ENCODE assay signal across 24 cellular contexts in genomic region chr2:15763106-15763821, GRCh38.
A peak's percentile ranks its signal among the peaks of the same experiment; 100 is the strongest.
DNase-seq lines count a peak whose midpoint lies in the region; ATAC-seq and TF ChIP-seq lines count a peak whose summit lies in the region.
"Had no signal": no experiment of that assay in that cellular context is flagged by ENCODE, and none has a peak within 500 bp of the region (broad histone marks: within the 10 kb centered on the region; RNA-seq: fewer than 3 reads in every experiment).

No MANE protein-coding gene starts in this region.

- no peak overlapping the region for H3K27ac ChIP-seq in HEK293 (ENCODE audit: extremely low read depth, low read depth, low read length)
- no peak overlapping the region for H3K27ac ChIP-seq in coronary artery
- H3K27ac ChIP-seq in neuronal stem cell (replicated peaks; ENCODE audit: low read length) = no peak overlapping the region
- no peak overlapping the region for H3K27ac ChIP-seq in SJCRH30
- H3K27ac ChIP-seq: KMS-11, SK-N-MC had no signal

- H2AFZ ChIP-seq in neuronal stem cell (ENCODE audit: low read length) = no peak overlapping the region

- H3K4ac ChIP-seq in neuronal stem cell (ENCODE audit: low read length) = no peak overlapping the region

- H3K4me3 ChIP-seq in HEK293 (ENCODE audit: low read depth, low read length) = no peak overlapping the region
- H3K4me3 ChIP-seq in coronary artery = no peak overlapping the region
- no peak overlapping the region for H3K4me3 ChIP-seq in neuronal stem cell (ENCODE audit: low read length in 2 of 2)
- no peak overlapping the region for H3K4me3 ChIP-seq in SJCRH30
- H3K4me3 ChIP-seq: GM12878, SK-N-MC had no signal

- TF ChIP-seq CTCF in HEK293 (tag by site-specific recombination; IDR thresholded peaks at IDR 0.05) (no peak), coronary artery (IDR thresholded peaks at IDR 0.05) (no peak)

- H2BK12ac ChIP-seq in neuronal stem cell (ENCODE audit: low read length) = no peak overlapping the region

- no peaks in the 10 kb centered on the region for H3K4me1 ChIP-seq in HEK293 (ENCODE audit: control insufficient read depth, insufficient read depth, low read length)
- H3K4me1 ChIP-seq in neuronal stem cell (ENCODE audit: control insufficient read depth in 2 of 2, insufficient read depth in 1 of 2, low read depth in 1 of 2, low read length in 2 of 2) = peaks cover 4 to 21% of the 10 kb centered on the region in 2 donors
- H3K4me1 ChIP-seq in SJCRH30 = no peaks in the 10 kb centered on the region; the same call in 1 of the 2 replicates
- H3K4me1 ChIP-seq: BE2C had no signal

- H3K36me3 ChIP-seq in HEK293 (ENCODE audit: control insufficient read depth in 2 of 2, insufficient read depth in 1 of 2, low read length in 2 of 2) (no peaks in the 10 kb centered on the region), neuronal stem cell (replicated peaks in 1 of 2; ENCODE audit: control insufficient read depth in 2 of 2, insufficient read depth in 2 of 2, low read length in 2 of 2) (no peaks in the 10 kb centered on the region), SJCRH30 (no peaks in the 10 kb centered on the region)
- H3K36me3 ChIP-seq: BE2C had no signal

- CTCF ChIA-PET in HEK293 (lab: Yijun Ruan, JAX) = interaction anchor here (1.2 kb wide), 1 partner anchor 14 kb away, joined by 3 read pairs; no protein-coding TSS in a partner anchor

- POLR2A ChIA-PET in HEK293 (lab: Yijun Ruan, JAX) = no interaction called here

- H2BK15ac ChIP-seq in neuronal stem cell (ENCODE audit: low read length) = no peak overlapping the region

- peak overlapping the region; percentile 51 for H2AK5ac ChIP-seq in neuronal stem cell (ENCODE audit: low read depth, low read length)

- H4K91ac ChIP-seq in neuronal stem cell (ENCODE audit: low read depth, low read length, poor library complexity) = no peak overlapping the region

- no peaks in the 10 kb centered on the region for H3K79me1 ChIP-seq in neuronal stem cell (ENCODE audit: low read depth, low read length)

- peak overlapping the region; percentile 32 for H3K18ac ChIP-seq in neuronal stem cell (ENCODE audit: low read length)

- H4K8ac ChIP-seq in neuronal stem cell (ENCODE audit: low read depth, low read length) = no peak overlapping the region

- ATAC-seq in GM18858 (IDR thresholded peaks at IDR 0.05; ENCODE audit: unreplicated experiment) = no peak
- ATAC-seq: GM12878 had no signal

- H3K9me3 ChIP-seq in HEK293 (ENCODE audit: control insufficient read depth, insufficient read depth, low read depth, low read length) = no peaks in the 10 kb centered on the region
- peaks cover 2 to 5% of the 10 kb centered on the region in 2 donors for H3K9me3 ChIP-seq in neuronal stem cell (replicated peaks in 1 of 2; ENCODE audit: control insufficient read depth in 2 of 2, insufficient read depth in 1 of 2, low read depth in 1 of 2, low read length in 2 of 2)
- peaks cover 4% of the 10 kb centered on the region; the same call in 1 of the 2 replicates for H3K9me3 ChIP-seq in SJCRH30 (replicated peaks)
- H3K9me3 ChIP-seq: BE2C, Caco-2 had no signal

- no peak overlapping the region for H2BK120ac ChIP-seq in neuronal stem cell (ENCODE audit: low read depth, low read length)

- no peak overlapping the region for H3K4me2 ChIP-seq in neuronal stem cell (ENCODE audit: insufficient read depth, low read length, poor library complexity, severe bottlenecking)
- H3K4me2 ChIP-seq: KMS-11 had no signal

- DNase-seq in COLO829 (ENCODE audit: low spot score) = peak; percentile 44
- peak; percentile 55 for DNase-seq in coronary artery (ENCODE audit: low spot score)
- DNase-seq in neuronal stem cell (ENCODE audit: low spot score) = no peak
- no peak for DNase-seq in stimulated activated CD4-positive, alpha-beta T cell treated with anti-CD3 and anti-CD28 coated beads, Interleukin-15, amount 100 ng/mL, for 24 hours
- DNase-seq in pons (ENCODE audit: low spot score) = no peak
- no peak for DNase-seq in SJCRH30
- DNase-seq: BE2C; Caco-2; CD4-positive, CD25-positive, alpha-beta regulatory T cell; DMS 273 treated with DMSO at 0.1 percent for 48 hours; DND-41; GOT3; IMR-90; NCI-H1092 treated with DMSO at 0.1 percent for 48 hours; NCI-H146; NCI-H2029; NCI-H510A; NCI-H82; SW 1271 had no signal

- no peak overlapping the region for H2BK5ac ChIP-seq in neuronal stem cell (ENCODE audit: low read length)

- no peak overlapping the region for H3K14ac ChIP-seq in neuronal stem cell (ENCODE audit: low read length)

- no CpG with 5 or more reads among the region's 19 CpGs for whole genome bisulfite sequencing in neuronal stem cell (ENCODE audit: extremely low coverage in 2 of 2, insufficient read length in 2 of 2, insufficient replicate concordance in 1 of 2), 2 donors

- peak overlapping the region; percentile 53 for H3K9ac ChIP-seq in neuronal stem cell (ENCODE audit: low read depth, low read length, poor library complexity)
- H3K9ac ChIP-seq: KMS-11 had no signal

- H3K27me3 ChIP-seq in neuronal stem cell (ENCODE audit: control insufficient read depth in 3 of 3, insufficient read depth in 3 of 3, low read depth in 1 of 3, low read length in 3 of 3) (peaks cover 0 to 12% (median 0%) of the 10 kb centered on the region in 3 experiments), SJCRH30 (no peaks in the 10 kb centered on the region)
- H3K27me3 ChIP-seq: BE2C had no signal

- no peak overlapping the region for H3K23ac ChIP-seq in neuronal stem cell (ENCODE audit: low read depth, low read length, poor library complexity)

TF ChIP-seq in HEK293, 187 proteins besides CTCF, POLR2A, EP300 and RAD21:
- peak; percentile 45 for TF ChIP-seq ZFHX2 (tag by site-specific recombination; conservative IDR thresholded peaks at IDR 0.05)
- TF ChIP-seq, protein P1, sequence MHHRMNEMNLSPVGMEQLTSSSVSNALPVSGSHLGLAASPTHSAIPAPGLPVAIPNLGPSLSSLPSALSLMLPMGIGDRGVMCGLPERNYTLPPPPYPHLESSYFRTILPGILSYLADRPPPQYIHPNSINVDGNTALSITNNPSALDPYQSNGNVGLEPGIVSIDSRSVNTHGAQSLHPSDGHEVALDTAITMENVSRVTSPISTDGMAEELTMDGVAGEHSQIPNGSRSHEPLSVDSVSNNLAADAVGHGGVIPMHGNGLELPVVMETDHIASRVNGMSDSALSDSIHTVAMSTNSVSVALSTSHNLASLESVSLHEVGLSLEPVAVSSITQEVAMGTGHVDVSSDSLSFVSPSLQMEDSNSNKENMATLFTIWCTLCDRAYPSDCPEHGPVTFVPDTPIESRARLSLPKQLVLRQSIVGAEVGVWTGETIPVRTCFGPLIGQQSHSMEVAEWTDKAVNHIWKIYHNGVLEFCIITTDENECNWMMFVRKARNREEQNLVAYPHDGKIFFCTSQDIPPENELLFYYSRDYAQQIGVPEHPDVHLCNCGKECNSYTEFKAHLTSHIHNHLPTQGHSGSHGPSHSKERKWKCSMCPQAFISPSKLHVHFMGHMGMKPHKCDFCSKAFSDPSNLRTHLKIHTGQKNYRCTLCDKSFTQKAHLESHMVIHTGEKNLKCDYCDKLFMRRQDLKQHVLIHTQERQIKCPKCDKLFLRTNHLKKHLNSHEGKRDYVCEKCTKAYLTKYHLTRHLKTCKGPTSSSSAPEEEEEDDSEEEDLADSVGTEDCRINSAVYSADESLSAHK (tag by site-specific recombination; IDR thresholded peaks at IDR 0.05) = no peak

Comparison
In these comparisons a context has a peak if more than half of its experiments do, and no peak if none do; other contexts are left out.
1. DNase-seq: peak in COLO829 (single experiment) and coronary artery (single experiment); none in neuronal stem cell (single experiment), stimulated activated CD4-positive, alpha-beta T cell treated with anti-CD3 and anti-CD28 coated beads, Interleukin-15, amount 100 ng/mL, for 24 hours (single experiment), pons (single experiment) and SJCRH30 (0 of 2).